Comparison of ENCODE assay signal across 22 cellular contexts in the genomic region with DNA sequence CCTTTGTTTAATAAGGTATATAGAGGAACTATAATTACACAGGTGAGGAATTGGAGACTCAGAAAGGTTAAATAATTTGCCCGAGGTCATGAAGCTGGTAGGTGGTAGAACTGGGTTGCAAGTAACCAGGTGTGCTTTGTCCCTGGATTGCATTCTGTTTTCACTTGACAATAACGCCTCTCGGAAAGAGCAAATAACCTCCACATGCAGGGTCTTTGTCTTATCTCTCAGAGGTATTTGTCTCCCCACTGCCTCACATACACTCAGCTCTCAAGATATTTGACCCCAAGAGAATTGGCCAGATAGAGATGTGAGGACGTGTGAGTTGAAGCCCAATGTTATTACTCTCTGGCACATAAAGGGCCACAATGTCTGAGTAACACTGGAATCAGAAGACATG.
"Had no signal": no experiment of that assay in that cellular context is flagged by ENCODE, and none has a peak within 500 bp of the region (broad histone marks: within the 10 kb centered on the region; RNA-seq: fewer than 3 reads in every experiment).

No MANE protein-coding gene starts in this region.

- H3K27ac Mint-ChIP-seq: dendritic cell treated with granulocyte-macrophage colony-stimulating factor and Interleukin-4, amounts not matched to agents 40 ng/mL and 50 ng/mL, for 4 days; effector memory CD8-positive, alpha-beta T cell; natural killer cell; stimulated activated naive B cell treated with anti-CD40 and anti-IgM and Interleukin-4, amounts not matched to agents 10 μg/mL and 1 μg/mL and 100 μg/mL, for 72 hours; stimulated activated naive CD8-positive, alpha-beta T cell treated with anti-CD3 and anti-CD28 coated beads, Interleukin-15, amount 100 ng/mL, for 72 hours had no signal

- H3K9ac ChIP-seq: parathyroid adenoma had no signal

- ATAC-seq: effector memory CD8-positive, alpha-beta T cell; left lobe of liver; natural killer cell; psoas muscle; sciatic nerve; stimulated activated naive B cell treated with anti-CD40 and anti-IgM and Interleukin-4, amounts not matched to agents 10 μg/mL and 1 μg/mL and 100 μg/mL, for 72 hours; stimulated activated naive CD8-positive, alpha-beta T cell treated with anti-CD3 and anti-CD28 coated beads, Interleukin-15, amount 100 ng/mL, for 72 hours had no signal

- H3K79me2 ChIP-seq: parathyroid adenoma had no signal

- H3K4me1 Mint-ChIP-seq: natural killer cell; stimulated activated naive B cell treated with anti-CD40 and anti-IgM and Interleukin-4, amounts not matched to agents 10 μg/mL and 1 μg/mL and 100 μg/mL, for 72 hours; stimulated activated naive CD8-positive, alpha-beta T cell treated with anti-CD3 and anti-CD28 coated beads, Interleukin-15, amount 100 ng/mL, for 72 hours had no signal

- H3K27ac ChIP-seq: esophagus squamous epithelium, parathyroid adenoma, psoas muscle, skin epidermis, thoracic aorta, transverse colon had no signal

- H3K4me3 Mint-ChIP-seq: dendritic cell treated with granulocyte-macrophage colony-stimulating factor and Interleukin-4, amounts not matched to agents 40 ng/mL and 50 ng/mL, for 4 days; effector memory CD8-positive, alpha-beta T cell; natural killer cell; neural crest cell; stimulated activated naive B cell treated with anti-CD40 and anti-IgM and Interleukin-4, amounts not matched to agents 10 μg/mL and 1 μg/mL and 100 μg/mL, for 72 hours; stimulated activated naive CD8-positive, alpha-beta T cell treated with anti-CD3 and anti-CD28 coated beads, Interleukin-15, amount 100 ng/mL, for 72 hours had no signal

- H3K4me1 ChIP-seq: esophagus squamous epithelium, parathyroid adenoma, psoas muscle had no signal

- H3K9me3 Mint-ChIP-seq: dendritic cell treated with granulocyte-macrophage colony-stimulating factor and Interleukin-4, amounts not matched to agents 40 ng/mL and 50 ng/mL, for 4 days; effector memory CD8-positive, alpha-beta T cell; neural crest cell; stimulated activated naive CD8-positive, alpha-beta T cell treated with anti-CD3 and anti-CD28 coated beads, Interleukin-15, amount 100 ng/mL, for 72 hours had no signal

- H3K27me3 ChIP-seq: esophagus squamous epithelium, transverse colon had no signal

- H3K36me3 ChIP-seq: esophagus squamous epithelium, thoracic aorta, transverse colon had no signal

- H3K27me3 Mint-ChIP-seq: dendritic cell treated with granulocyte-macrophage colony-stimulating factor and Interleukin-4, amounts not matched to agents 40 ng/mL and 50 ng/mL, for 4 days; effector memory CD8-positive, alpha-beta T cell had no signal

- H3K36me3 Mint-ChIP-seq: natural killer cell; stimulated activated naive B cell treated with anti-CD40 and anti-IgM and Interleukin-4, amounts not matched to agents 10 μg/mL and 1 μg/mL and 100 μg/mL, for 72 hours had no signal

- DNase-seq: cerebellar nuclear complex; effector memory CD8-positive, alpha-beta T cell; esophagus squamous epithelium; foreskin fibroblast; islet precursor cell; mammary epithelial cell; natural killer cell; occipital lobe; psoas muscle; retina; stimulated activated CD4-positive, alpha-beta T cell treated with anti-CD3 and anti-CD28 coated beads, Interleukin-2, amount 100 ng/mL, for 24 hours; stimulated activated CD4-positive, alpha-beta T cell treated with anti-CD3 and anti-CD28 coated beads, Interleukin-4, amount 100 ng/mL, for 4 hours; stimulated activated naive B cell treated with anti-CD40 and anti-IgM and Interleukin-4, amounts not matched to agents 10 μg/mL and 1 μg/mL and 100 μg/mL, for 72 hours; stimulated activated naive CD8-positive, alpha-beta T cell treated with anti-CD3 and anti-CD28 coated beads, Interleukin-15, amount 100 ng/mL, for 72 hours; transverse colon had no signal

- H3K4me3 ChIP-seq: esophagus squamous epithelium, psoas muscle, skin epidermis, thoracic aorta, transverse colon had no signal

- H2AFZ ChIP-seq: parathyroid adenoma had no signal

- H3K9me3 ChIP-seq: esophagus squamous epithelium, psoas muscle, thoracic aorta, transverse colon had no signal
